ENCODE assay signal across 8 cellular contexts in the genomic region with DNA sequence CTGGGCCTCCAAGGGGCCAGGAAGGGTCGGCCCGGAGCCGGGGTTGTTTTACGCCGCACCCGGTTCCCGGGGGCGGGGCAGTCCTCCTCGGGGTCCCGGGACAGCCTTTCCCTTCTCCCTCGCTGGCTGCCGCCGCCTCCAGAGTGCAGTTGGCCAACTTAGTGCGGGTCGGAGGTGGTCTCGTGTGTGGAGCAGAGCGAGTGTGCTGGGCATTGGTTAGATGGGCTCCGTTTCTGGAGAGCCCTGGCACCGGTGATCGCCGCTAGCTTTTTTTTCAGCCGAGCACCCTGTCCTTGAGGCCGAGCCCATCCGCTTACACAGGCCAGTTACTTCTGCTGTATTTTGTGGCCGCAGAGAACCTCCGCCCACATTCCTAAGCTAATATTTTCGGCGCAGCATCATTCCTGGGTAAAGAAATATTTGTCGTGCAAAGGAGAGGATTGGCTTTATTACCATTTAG. TPM values are rescaled to one million over a fixed set of nuclear protein-coding genes. Genes with fewer than 3 reads are reported as not detected.
DNase-seq lines count a peak whose midpoint lies in the region; ATAC-seq, FAIRE-seq and TF ChIP-seq lines count a peak whose summit lies in the region.

No MANE protein-coding gene starts in this region.

- H3K36me3 ChIP-seq in H7 (replicated peaks; ENCODE audit: control insufficient read depth, insufficient read depth, low read length) = peaks cover 16% of the 10 kb centered on the region
- H3K36me3 ChIP-seq in Karpas-422 (ENCODE audit: insufficient read depth, low read length) = peaks cover 24% of the 10 kb centered on the region
- no peaks in the 10 kb centered on the region for H3K36me3 ChIP-seq in pancreas

- H3K27ac ChIP-seq in Karpas-422 (ENCODE audit: low read length) (peak overlapping the region; percentile 58), pancreas (no peak overlapping the region)

- ATAC-seq in pancreas = peak; percentile 31 to 55 (median 40)
- ATAC-seq in GM18519 (IDR thresholded peaks at IDR 0.05; ENCODE audit: low FRiP score, unreplicated experiment) = no peak

- H3K27me3 ChIP-seq in H7 (ENCODE audit: control insufficient read depth, insufficient read depth, low read length) (no peaks in the 10 kb centered on the region), Karpas-422 (ENCODE audit: low read length) (0 out of 2 replicates have a peak, but pooled peaks cover 2% of the 10 kb centered on the region), pancreas (peaks cover 0 to 5% (median 0%) of the 10 kb centered on the region in 4 donors)

- H3K79me2 ChIP-seq in Karpas-422 (ENCODE audit: low read length) = peaks cover 53% of the 10 kb centered on the region

- intact Hi-C loops in pancreas (cut with DNase I) = no loop called here

- H3K9me2 ChIP-seq in Karpas-422 (replicated peaks; ENCODE audit: insufficient read depth, low read length) = no peaks in the 10 kb centered on the region

- TF ChIP-seq CTCF in pancreas (IDR thresholded peaks at IDR 0.05) = no peak

- FAIRE-seq in pancreas (lab: Jason Lieb, UNC) = no peak

- H3K4me2 ChIP-seq in Karpas-422 (ENCODE audit: low read depth, low read length, poor library complexity, severe bottlenecking) = peak overlapping the region; percentile 90

- H3K4me1 ChIP-seq in Karpas-422 (ENCODE audit: low read length) (peaks cover 26% of the 10 kb centered on the region), pancreas (peaks cover 0 to 5% (median 3%) of the 10 kb centered on the region in 3 donors)

- H3K9me3 ChIP-seq in Karpas-422 (ENCODE audit: low read length) = no peaks in the 10 kb centered on the region
- H3K9me3 ChIP-seq in pancreas = no peaks in the 10 kb centered on the region

- no peaks in the 10 kb centered on the region for H4K20me1 ChIP-seq in Karpas-422 (ENCODE audit: insufficient read depth, low read depth, low read length)

- DNase-seq in activated CD4-positive, alpha-beta T cell treated with anti-CD3 and anti-CD28 coated beads for 48 hours = peak; percentile 10
- DNase-seq in activated CD4-positive, alpha-beta T cell treated with anti-CD3 and anti-CD28 coated beads for 1 hour = no peak
- DNase-seq in H7 (peak; percentile 84), Karpas-422 (peak; percentile 67), germinal center (ENCODE audit: low spot score) (peak; percentile 59), pancreas (peak in 2 of 6 donors; percentile 28 to 68)
- DNase-seq in activated CD8-positive, alpha-beta memory T cell treated with anti-CD3 and anti-CD28 coated beads, Interleukin-2, amount 50 U/mL, for 4 hours = peak; percentile 23

- WGBS in pancreas, 2 donors = 5% methylated on average over 27 to 29 of the region's 29 CpGs

- H3K9ac ChIP-seq in Karpas-422 (ENCODE audit: low read length) = peak overlapping the region; percentile 83

- peak overlapping the region; percentile 86; the same call in 1 of the 2 replicates for H2AFZ ChIP-seq in Karpas-422 (ENCODE audit: low read length)

- H3K4me3 ChIP-seq in H7 (ENCODE audit: insufficient read depth, low read depth, low read length) (peak overlapping the region; percentile 65), Karpas-422 (ENCODE audit: low read length) (peak overlapping the region; percentile 81), pancreas (peak overlapping the region; percentile 38 to 90 (median 62))

RNA-seq across cellular contexts. Expression of gene KIF23, which starts 0.6 kb away (rescaled TPM):
- 68.6 and 81.9 TPM in 2 replicates for total RNA-seq in H7 (2014; rRNA removed; shearing (Covaris generic))
- total RNA-seq in Karpas-422 (2014; rRNA removed; shearing (Covaris generic); ENCODE audit: low replicate concordance) = 28.2 and 32.4 TPM in 2 replicates
- 1 to 10 TPM in 2 of 6 donors, under 1 TPM in 4; 0.19 to 2.0 (median 0.82) TPM for total RNA-seq in pancreas
- polyA plus RNA-seq in pancreas = 1 to 10 TPM in 1 of 2 donors, under 1 TPM in 1; 0.91 to 2.0 TPM

RNA-seq across cellular contexts. Expression of gene RPLP1, which starts 37.9 kb away (rescaled TPM):
- 252 and 393 TPM in 2 replicates for total RNA-seq in H7 (2014; rRNA removed; shearing (Covaris generic))
- 203 and 282 TPM in 2 replicates for total RNA-seq in Karpas-422 (2014; rRNA removed; shearing (Covaris generic); ENCODE audit: low replicate concordance)
- total RNA-seq in pancreas = 1,000 to 10,000 TPM in 1 of 6 donors, 100 to 1,000 TPM in 5; 578 to 1,123 (median 772) TPM
- polyA plus RNA-seq in pancreas = 100 to 1,000 TPM; 638 to 738 TPM
